Comparison of ENCODE assay signal across 30 cellular contexts in the genomic region with DNA sequence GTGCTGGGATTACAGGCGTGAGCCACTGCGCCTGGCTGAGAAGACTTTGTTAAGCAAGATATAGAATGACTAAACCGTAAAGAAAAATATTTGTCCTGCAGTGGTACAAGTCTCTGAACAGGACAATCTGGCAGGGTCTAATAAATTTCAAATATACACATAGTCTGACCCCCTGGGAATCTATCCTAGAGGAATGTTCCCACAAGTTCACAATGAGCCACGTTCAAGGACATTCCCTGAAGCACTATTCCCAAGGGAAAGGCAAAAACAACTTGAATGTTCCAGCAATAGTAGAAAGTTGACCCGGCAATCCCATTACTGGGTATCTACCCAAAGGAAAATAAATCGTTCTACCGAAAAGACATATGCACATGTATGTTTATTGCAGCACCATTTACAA.
"Had no signal": no experiment of that assay in that cellular context is flagged by ENCODE, and none has a peak within 500 bp of the region (broad histone marks: within the 10 kb centered on the region; RNA-seq: fewer than 3 reads in every experiment).

No MANE protein-coding gene starts in this region.

- H3K27ac ChIP-seq: brain microvascular endothelial cell, epithelial cell of prostate, right lobe of liver, WERI-Rb-1 had no signal

- ATAC-seq: activated CD4-positive, CD25-positive, alpha-beta regulatory T cell treated with anti-CD3 and anti-CD28 coated beads, Interleukin-2, amount 50 U/mL, for 24 hours; left lobe of liver; mucosa of descending colon; natural killer cell treated with Interleukin-12 subunit alpha and Interleukin-12 subunit beta and Interleukin-15 and Interleukin-18, amount 100 ng/mL, for 72 hours; right lobe of liver; SK-N-SH treated with all-trans-retinoic acid at 6 μM for 48 hours; stimulated activated effector memory CD8-positive, alpha-beta T cell treated with anti-CD3 and anti-CD28 coated beads, Interleukin-12 subunit alpha, Interleukin-12 subunit beta, amount 100 ng/mL, for 72 hours; T-helper 17 cell had no signal

- H3K4me1 ChIP-seq: right lobe of liver, upper lobe of left lung had no signal

- H3K9me3 ChIP-seq: esophagus squamous epithelium, mucosa of descending colon, right lobe of liver, upper lobe of left lung had no signal

- DNase-seq: activated CD4-positive, alpha-beta T cell treated with anti-CD3 and anti-CD28 coated beads for 48 hours; activated CD4-positive, alpha-beta T cell treated with anti-CD3 and anti-CD28 coated beads, Interleukin-2, amount 50 U/mL, for 48 hours; activated CD8-positive, alpha-beta memory T cell treated with anti-CD3 and anti-CD28 coated beads for 24 hours; activated effector memory CD4-positive, alpha-beta T cell treated with Interleukin-2 at 50 U/mL for 16 hours; activated naive CD4-positive, alpha-beta T cell treated with Interleukin-2 at 50 U/mL for 16 hours; brain microvascular endothelial cell; caudate nucleus; dermis blood vessel endothelial cell; effector CD8-positive, alpha-beta T cell; esophagus squamous epithelium; foreskin melanocyte; glutamatergic neuron; hypothalamus; immature natural killer cell; mucosa of descending colon; right lobe of liver; stimulated activated CD4-positive, alpha-beta T cell treated with anti-CD3 and anti-CD28 coated beads, Interleukin-12 subunit alpha, Interleukin-12 subunit beta, amount 100 ng/mL, for 4 hours; stimulated activated CD4-positive, alpha-beta T cell treated with anti-CD3 and anti-CD28 coated beads, Interleukin-4, amount 100 ng/mL, for 1 hour; T-helper 17 cell; T1000; upper lobe of left lung; WERI-Rb-1 had no signal

- H3K4me3 ChIP-seq: esophagus squamous epithelium, lung, mucosa of descending colon, right lobe of liver, skin epidermis, upper lobe of left lung had no signal

- H3K36me3 ChIP-seq: brain microvascular endothelial cell, esophagus squamous epithelium, right lobe of liver, WERI-Rb-1 had no signal

- H3K27me3 ChIP-seq: brain microvascular endothelial cell, esophagus squamous epithelium, right lobe of liver, upper lobe of left lung had no signal
